Comparison of ENCODE assay signal across 19 cellular contexts in the genomic region with DNA sequence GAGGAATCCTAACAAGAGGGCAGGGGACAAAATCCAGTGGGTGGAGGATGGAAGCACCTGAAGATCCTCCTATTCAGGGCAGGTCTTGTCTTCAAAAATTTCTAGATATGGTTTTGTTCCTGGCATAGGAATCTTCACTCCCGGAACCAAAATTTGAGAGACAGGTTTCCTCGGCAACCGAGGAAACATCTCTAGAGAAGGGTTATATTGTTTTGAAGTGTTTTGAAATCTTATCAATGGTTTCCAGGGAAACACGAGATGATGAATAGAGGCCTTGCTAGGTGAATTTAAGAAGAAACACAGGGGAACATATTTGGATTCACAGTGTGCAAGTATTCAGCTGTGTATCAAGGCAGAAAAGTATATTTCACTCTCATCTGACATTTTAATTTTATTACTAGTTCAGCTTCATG.
DNase-seq lines count a peak whose midpoint lies in the region; ATAC-seq and TF ChIP-seq lines count a peak whose summit lies in the region.
"Had no signal": no experiment of that assay in that cellular context is flagged by ENCODE, and none has a peak within 500 bp of the region (broad histone marks: within the 10 kb centered on the region; RNA-seq: fewer than 3 reads in every experiment).

No MANE protein-coding gene starts in this region.

- no peaks in the 10 kb centered on the region for H3K9me3 ChIP-seq in right cardiac atrium (ENCODE audit: control insufficient read depth, low read length)
- no peaks in the 10 kb centered on the region for H3K9me3 ChIP-seq in CD8-positive, alpha-beta T cell (ENCODE audit: low read length)
- H3K9me3 ChIP-seq: breast epithelium had no signal

- intact Hi-C loops in right cardiac atrium (cut with DNase I): no loop called here
- intact Hi-C loops in CD8-positive, alpha-beta T cell (cut with DNase I, micrococcal nuclease): no loop called here

- H3K36me3 Mint-ChIP-seq in CD8-positive, alpha-beta T cell: no peaks in the 10 kb centered on the region

- DNase-seq in NCI-H2029 (lab: John Stamatoyannopoulos, UW): peak; percentile 2
- no peak for DNase-seq in NCI-H2029 treated with DMSO at 0.1 percent for 48 hours (lab: John Stamatoyannopoulos, UW)
- peak; percentile 3 for DNase-seq in SK-MEL-5 (ENCODE audit: low read depth, low spot score)
- DNase-seq in right cardiac atrium: no peak
- peak; percentile 23 for DNase-seq in putamen (ENCODE audit: low spot score)
- no peak for DNase-seq in UCSD-AML1 (lab: John Stamatoyannopoulos, UW; ENCODE audit: unreplicated experiment)
- DNase-seq in effector CD8-positive, alpha-beta T cell (lab: John Stamatoyannopoulos, UW): no peak
- DNase-seq in CD8-positive, alpha-beta T cell: no peak
- DNase-seq: activated CD8-positive, alpha-beta memory T cell treated with anti-CD3 and anti-CD28 coated beads, Interleukin-2, amount 50 U/mL, for 48 hours; activated naive CD4-positive, alpha-beta T cell treated with anti-CD3 and anti-CD28 coated beads for 36 hours; effector memory CD8-positive, alpha-beta T cell; NCI-H1105 treated with DMSO at 0.1 percent for 48 hours; NCI-H526; substantia nigra had no signal

- peaks cover 24% of the 10 kb centered on the region for H3K27me3 Mint-ChIP-seq in CD8-positive, alpha-beta T cell (ENCODE audit: low read depth)

- H3K27ac ChIP-seq in right cardiac atrium (ENCODE audit: low read length): no peak overlapping the region
- no peak overlapping the region for H3K27ac ChIP-seq in CD8-positive, alpha-beta T cell (ENCODE audit: low read depth, low read length)
- H3K27ac ChIP-seq: breast epithelium had no signal

- H3K4me3 Mint-ChIP-seq in CD8-positive, alpha-beta T cell: no peak overlapping the region
- H3K4me3 Mint-ChIP-seq: activated naive CD4-positive, alpha-beta T cell treated with anti-CD3 and anti-CD28 coated beads for 36 hours; effector memory CD8-positive, alpha-beta T cell; T-helper 1 cell treated with Interleukin-12 subunit alpha and Interleukin-12 subunit beta and Interleukin-4 antibody, amounts not matched to agents 30 μg/mL and 1 μg/mL, for 36 hours had no signal

- no peak overlapping the region for H3K27ac Mint-ChIP-seq in CD8-positive, alpha-beta T cell
- H3K27ac Mint-ChIP-seq: activated naive CD4-positive, alpha-beta T cell treated with anti-CD3 and anti-CD28 coated beads for 36 hours; effector memory CD8-positive, alpha-beta T cell; progenitor cell of endocrine pancreas; T-helper 1 cell treated with Interleukin-12 subunit alpha and Interleukin-12 subunit beta and Interleukin-4 antibody, amounts not matched to agents 30 μg/mL and 1 μg/mL, for 36 hours had no signal

- CTCF ChIA-PET in CD8-positive, alpha-beta T cell (lab: Charles Lee): no interaction called here

- H3K4me1 ChIP-seq in right cardiac atrium (ENCODE audit: control insufficient read depth, insufficient read depth, low read length): peaks cover 2% of the 10 kb centered on the region
- H3K4me1 ChIP-seq in CD8-positive, alpha-beta T cell (ENCODE audit: insufficient read depth, low read length): no peaks in the 10 kb centered on the region
- H3K4me1 ChIP-seq: breast epithelium had no signal

- no peaks in the 10 kb centered on the region for H3K4me1 Mint-ChIP-seq in CD8-positive, alpha-beta T cell (ENCODE audit: low read depth)

- H3K36me3 ChIP-seq in CD8-positive, alpha-beta T cell (ENCODE audit: insufficient read depth, low read length): no peaks in the 10 kb centered on the region
- H3K36me3 ChIP-seq: breast epithelium had no signal

- ATAC-seq in right cardiac atrium: peak; percentile 32 to 62
- ATAC-seq in CD8-positive, alpha-beta T cell: no peak
- ATAC-seq: activated CD4-positive, CD25-positive, alpha-beta regulatory T cell treated with anti-CD3 and anti-CD28 coated beads, Interleukin-2, amount 50 U/mL, for 24 hours; effector memory CD8-positive, alpha-beta T cell; GM12878 had no signal

- WGBS in right cardiac atrium: 20% methylated on average over 4 of the region's 4 CpGs

- no peak for TF ChIP-seq CTCF in CD8-positive, alpha-beta T cell (IDR thresholded peaks at IDR 0.05)

- POLR2A ChIA-PET in CD8-positive, alpha-beta T cell (lab: Charles Lee): no interaction called here

- in situ Hi-C loops in SK-MEL-5 (cut with HindIII; ENCODE audit: low pct_unique_long_range_greater_than_20kb, low sequenced_read_pairs): loop anchor here (25.0 kb wide), 1 partner anchor 226 kb away; no protein-coding TSS in a partner anchor

- H3K27me3 ChIP-seq in right cardiac atrium (ENCODE audit: control insufficient read depth, insufficient read depth): no peaks in the 10 kb centered on the region
- H3K27me3 ChIP-seq in CD8-positive, alpha-beta T cell (ENCODE audit: insufficient read depth, low read length): peaks cover 3% of the 10 kb centered on the region
- H3K27me3 ChIP-seq: breast epithelium had no signal

- peak overlapping the region; percentile 2 for H3K4me3 ChIP-seq in right cardiac atrium (ENCODE audit: low read length)
- no peak overlapping the region for H3K4me3 ChIP-seq in CD8-positive, alpha-beta T cell (ENCODE audit: low read depth, low read length)
- H3K4me3 ChIP-seq: GM12878 had no signal

- peaks cover 3% of the 10 kb centered on the region for H3K9me3 Mint-ChIP-seq in CD8-positive, alpha-beta T cell
- H3K9me3 Mint-ChIP-seq: effector memory CD8-positive, alpha-beta T cell; T-helper 1 cell treated with Interleukin-12 subunit alpha and Interleukin-12 subunit beta and Interleukin-4 antibody, amounts not matched to agents 30 μg/mL and 1 μg/mL, for 36 hours had no signal

Comparison
In these comparisons a context has a peak if more than half of its experiments do, and no peak if none do; other contexts are left out.
1. DNase-seq: peak in NCI-H2029 (single experiment), SK-MEL-5 (single experiment) and putamen (single experiment); none in NCI-H2029 treated with DMSO at 0.1 percent for 48 hours (single experiment), right cardiac atrium (0 of 3), UCSD-AML1 (single experiment), effector CD8-positive, alpha-beta T cell (single experiment) and CD8-positive, alpha-beta T cell (0 of 7).